Comparison of ENCODE assay signal across 19 cellular contexts in the genomic region with DNA sequence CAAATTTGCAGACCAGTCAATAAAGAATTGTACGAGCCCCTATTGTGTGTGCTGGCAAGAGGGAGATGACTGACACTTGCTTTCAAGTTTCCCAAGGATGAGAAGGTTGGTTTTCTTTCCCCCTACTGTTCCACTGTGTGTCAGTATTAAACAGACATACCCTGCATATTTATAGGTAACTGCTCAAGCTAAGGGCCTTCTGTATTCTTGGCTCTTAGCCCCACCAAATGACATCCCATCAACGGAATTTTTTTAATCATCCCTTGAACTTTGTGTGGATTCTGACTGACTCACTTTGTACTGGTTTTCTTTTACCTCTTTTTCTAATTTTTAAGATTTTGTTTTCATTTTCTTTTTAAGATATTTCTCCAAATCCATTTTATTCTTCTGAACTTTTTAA.
DNase-seq lines count a peak whose midpoint lies in the region; TF ChIP-seq lines count a peak whose summit lies in the region.
"Had no signal": no experiment of that assay in that cellular context is flagged by ENCODE, and none has a peak within 500 bp of the region (broad histone marks: within the 10 kb centered on the region; RNA-seq: fewer than 3 reads in every experiment).

No MANE protein-coding gene starts in this region.

- no peaks in the 10 kb centered on the region for H3K36me3 ChIP-seq in Peyer's patch
- H3K36me3 ChIP-seq: adrenal gland, BLaER1, gastrocnemius medialis, left lung had no signal

- no peaks in the 10 kb centered on the region for H3K4me1 ChIP-seq in Peyer's patch
- H3K4me1 ChIP-seq: adrenal gland, BLaER1, left lung had no signal

- H3K27me3 ChIP-seq in Peyer's patch = no peaks in the 10 kb centered on the region
- H3K27me3 ChIP-seq: adrenal gland, BLaER1, gastrocnemius medialis, left lung had no signal

- TF ChIP-seq CTCF in choroid plexus epithelial cell (conservative IDR thresholded peaks at IDR 0.05; ENCODE audit: low read depth, low read length) (no peak), retinal pigment epithelial cell (conservative IDR thresholded peaks at IDR 0.05; ENCODE audit: low read depth, low read length) (no peak), Peyer's patch (IDR thresholded peaks at IDR 0.05) (no peak)

- DNase-seq in EL = peak; percentile 94
- DNase-seq in M059J (ENCODE audit: low read depth) = peak; percentile 77
- DNase-seq in choroid plexus epithelial cell (ENCODE audit: low read depth) = peak; percentile 85
- DNase-seq in retinal pigment epithelial cell (ENCODE audit: low read depth) = peak; percentile 26
- no peak for DNase-seq in NCI-H2196 (lab: John Stamatoyannopoulos, UW; ENCODE audit: unreplicated experiment)
- DNase-seq in stimulated activated naive CD4-positive, alpha-beta T cell (lab: John Stamatoyannopoulos, UW) = no peak
- DNase-seq in Peyer's patch = no peak
- DNase-seq: adrenal gland; gastrocnemius medialis; Karpas-422; left lung; NCI-H1436 treated with DMSO at 0.1 percent for 48 hours; NCI-H345; NK-92 treated with Interleukin-12 subunit alpha and Interleukin-12 subunit beta, amount 100 ng/mL, for 24 hours; Right ventricle myocardium superior; stimulated activated CD4-positive, alpha-beta T cell treated with anti-CD3 and anti-CD28 coated beads, Interleukin-4, amount 100 ng/mL, for 1 hour; substantia nigra; T-helper 2 cell had no signal

- no peak for TF ChIP-seq POLR2A in Peyer's patch (IDR thresholded peaks at IDR 0.05)

- no peaks in the 10 kb centered on the region for H3K9me3 ChIP-seq in Peyer's patch
- H3K9me3 ChIP-seq: adrenal gland, BLaER1, gastrocnemius medialis, left lung had no signal

- no peak overlapping the region for H3K27ac ChIP-seq in Peyer's patch
- H3K27ac ChIP-seq: adrenal gland, BLaER1, gastrocnemius medialis, left lung had no signal

- H3K4me3 ChIP-seq in choroid plexus epithelial cell (ENCODE audit: low read depth, low read length) (no peak overlapping the region), retinal pigment epithelial cell (ENCODE audit: low read length) (no peak overlapping the region), Peyer's patch (no peak overlapping the region)
- H3K4me3 ChIP-seq: adrenal gland, BLaER1, gastrocnemius medialis, left lung had no signal

Comparison
In these comparisons a context has a peak if more than half of its experiments do, and no peak if none do; other contexts are left out.
1. DNase-seq: peak in EL (single experiment), M059J (single experiment), choroid plexus epithelial cell (single experiment) and retinal pigment epithelial cell (single experiment); none in NCI-H2196 (single experiment), stimulated activated naive CD4-positive, alpha-beta T cell (0 of 6) and Peyer's patch (0 of 3).